Comparison of ENCODE assay signal across 25 cellular contexts in genomic region chr20:59680852-59681251, GRCh38.
DNase-seq lines count a peak whose midpoint lies in the region; ATAC-seq and TF ChIP-seq lines count a peak whose summit lies in the region.
"Had no signal": no experiment of that assay in that cellular context is flagged by ENCODE, and none has a peak within 500 bp of the region (broad histone marks: within the 10 kb centered on the region; RNA-seq: fewer than 3 reads in every experiment).

No MANE protein-coding gene starts in this region.

- H3K27ac ChIP-seq in right atrium auricular region (no peak overlapping the region), left ventricle myocardium inferior (replicated peaks) (no peak overlapping the region), Karpas-422 (ENCODE audit: low read length) (no peak overlapping the region), RWPE2 (ENCODE audit: poor library complexity, severe bottlenecking) (no peak overlapping the region), upper lobe of right lung (no peak overlapping the region)
- H3K27ac ChIP-seq: BLaER1 had no signal

- TF ChIP-seq CTCF in right atrium auricular region (IDR thresholded peaks at IDR 0.05) (no peak), left ventricle myocardium inferior (IDR thresholded peaks at IDR 0.05; ENCODE audit: borderline replicate concordance) (no peak), RWPE2 (IDR thresholded peaks at IDR 0.05; ENCODE audit: poor library complexity, severe bottlenecking) (no peak), upper lobe of right lung (IDR thresholded peaks at IDR 0.05) (no peak)

- H3K36me3 ChIP-seq in right atrium auricular region (no peaks in the 10 kb centered on the region), left ventricle myocardium inferior (no peaks in the 10 kb centered on the region), Karpas-422 (ENCODE audit: insufficient read depth, low read length) (no peaks in the 10 kb centered on the region), RWPE2 (ENCODE audit: low read depth) (no peaks in the 10 kb centered on the region), upper lobe of right lung (no peaks in the 10 kb centered on the region)
- H3K36me3 ChIP-seq: BE2C had no signal

- DNase-seq in right atrium auricular region (ENCODE audit: low spot score) (peak; percentile 50), left ventricle myocardium inferior (no peak), Karpas-422 (peak; percentile 19), RWPE2 (ENCODE audit: low spot score) (peak; percentile 49), left lobe of liver (ENCODE audit: low spot score) (peak; percentile 22), upper lobe of right lung (no peak), NCI-H2227 treated with DMSO at 0.1 percent for 48 hours (lab: John Stamatoyannopoulos, UW) (no peak)
- no peak for DNase-seq in stimulated activated CD4-positive, alpha-beta T cell treated with anti-CD3 and anti-CD28 coated beads, Interleukin-1b, Interleukin-23, amount 100 ng/mL, for 48 hours
- DNase-seq: 8988T; ACHN; BE2C; C1 segment of cervical spinal cord; CD4-positive, alpha-beta memory T cell; CD4-positive, CD25-positive, alpha-beta regulatory T cell; CD8-positive, alpha-beta memory T cell; COR-L47; DMS 273 treated with DMSO at 0.1 percent for 48 hours; DMS153; DMS53; DMS79; DND-41; EL; GDM1 had no signal

- H3K9ac ChIP-seq in Karpas-422 (ENCODE audit: low read length): no peak overlapping the region
- H3K9ac ChIP-seq: BLaER1 had no signal

- H3K9me2 ChIP-seq in Karpas-422 (replicated peaks; ENCODE audit: insufficient read depth, low read length): no peaks in the 10 kb centered on the region

- no peaks in the 10 kb centered on the region for H3K79me2 ChIP-seq in Karpas-422 (ENCODE audit: low read length)

- H3K4me3 ChIP-seq in right atrium auricular region (no peak overlapping the region), left ventricle myocardium inferior (no peak overlapping the region), Karpas-422 (ENCODE audit: low read length) (no peak overlapping the region), RWPE2 (ENCODE audit: severe bottlenecking) (no peak overlapping the region), upper lobe of right lung (no peak overlapping the region)
- H3K4me3 ChIP-seq: BLaER1, GM12878 had no signal

- no peaks in the 10 kb centered on the region for H3K4me1 ChIP-seq in right atrium auricular region
- peaks cover 16% of the 10 kb centered on the region for H3K4me1 ChIP-seq in left ventricle myocardium inferior
- H3K4me1 ChIP-seq in Karpas-422 (ENCODE audit: low read length): no peaks in the 10 kb centered on the region
- no peaks in the 10 kb centered on the region for H3K4me1 ChIP-seq in RWPE2 (ENCODE audit: insufficient read depth, poor library complexity, severe bottlenecking)
- no peaks in the 10 kb centered on the region for H3K4me1 ChIP-seq in upper lobe of right lung
- H3K4me1 ChIP-seq: BE2C had no signal

- ATAC-seq in RWPE2 (ENCODE audit: low read depth) (no peak), left lobe of liver (no peak), upper lobe of right lung (no peak)
- ATAC-seq: GM12878 had no signal

- no peak overlapping the region for H3K4me2 ChIP-seq in Karpas-422 (ENCODE audit: low read depth, low read length, poor library complexity, severe bottlenecking)

- H3K27me3 ChIP-seq in right atrium auricular region: no peaks in the 10 kb centered on the region
- peaks cover 17% of the 10 kb centered on the region for H3K27me3 ChIP-seq in left ventricle myocardium inferior (ENCODE audit: low read depth)
- H3K27me3 ChIP-seq in Karpas-422 (ENCODE audit: low read length): no peaks in the 10 kb centered on the region
- peaks cover 82% of the 10 kb centered on the region for H3K27me3 ChIP-seq in RWPE2 (ENCODE audit: insufficient read depth, poor library complexity, severe bottlenecking)
- peaks cover 23% of the 10 kb centered on the region for H3K27me3 ChIP-seq in upper lobe of right lung
- H3K27me3 ChIP-seq: BLaER1 had no signal

- intact Hi-C loops in left ventricle myocardium inferior (cut with micrococcal nuclease) (no loop called here), upper lobe of right lung (cut with DNase I) (no loop called here)

- no peaks in the 10 kb centered on the region for H4K20me1 ChIP-seq in Karpas-422 (ENCODE audit: insufficient read depth, low read depth, low read length)

- no peak overlapping the region for H2AFZ ChIP-seq in Karpas-422 (ENCODE audit: low read length)

- H3K9me3 ChIP-seq in right atrium auricular region (no peaks in the 10 kb centered on the region), left ventricle myocardium inferior (replicated peaks) (no peaks in the 10 kb centered on the region), Karpas-422 (ENCODE audit: low read length) (no peaks in the 10 kb centered on the region), RWPE2 (ENCODE audit: severe bottlenecking) (no peaks in the 10 kb centered on the region), upper lobe of right lung (no peaks in the 10 kb centered on the region)
- H3K9me3 ChIP-seq: BE2C had no signal

Comparison
In these comparisons a context has a peak if more than half of its experiments do, and no peak if none do; other contexts are left out.
1. DNase-seq: peak in right atrium auricular region (single experiment), Karpas-422 (single experiment), RWPE2 (single experiment) and left lobe of liver (single experiment); none in left ventricle myocardium inferior (single experiment), upper lobe of right lung (single experiment), NCI-H2227 treated with DMSO at 0.1 percent for 48 hours (single experiment) and stimulated activated CD4-positive, alpha-beta T cell treated with anti-CD3 and anti-CD28 coated beads, Interleukin-1b, Interleukin-23, amount 100 ng/mL, for 48 hours (single experiment).